In the genomic region with DNA sequence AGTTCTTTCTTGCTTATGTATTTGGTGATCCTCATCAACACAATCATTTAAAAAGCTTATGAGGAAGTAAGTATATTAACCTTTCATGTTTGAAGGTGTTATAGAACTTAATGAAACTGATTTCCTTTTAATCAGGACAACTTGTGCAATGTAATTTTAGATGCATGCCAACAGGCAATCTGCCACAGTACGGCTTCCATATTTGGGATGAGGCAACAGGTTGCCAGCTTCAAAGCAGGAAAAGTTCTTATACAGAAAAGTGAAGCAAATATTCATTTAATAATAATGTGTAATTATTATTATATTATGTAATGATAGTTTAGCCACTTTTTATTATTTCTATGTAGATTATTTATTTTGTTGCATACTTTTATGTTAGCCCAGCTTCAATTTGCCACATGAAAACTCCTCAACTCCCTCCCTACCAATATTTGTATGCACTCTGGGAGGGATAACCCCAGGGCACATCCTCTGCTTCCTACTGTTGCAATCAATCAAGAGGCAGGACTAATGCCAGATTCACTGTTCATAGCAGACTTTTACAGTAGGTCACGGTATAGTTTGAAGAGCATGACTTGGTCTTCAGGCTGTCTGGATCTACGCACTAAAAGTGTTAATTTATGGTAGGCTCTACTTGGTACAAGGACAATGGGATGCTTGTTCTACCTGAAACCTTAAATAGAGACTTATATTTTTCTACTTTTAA, we compare ENCODE assay signal across 1 cellular context.
TF ChIP-seq lines count a peak whose summit lies in the region.

No MANE protein-coding gene starts in this region.

TF ChIP-seq in HEK293, 187 proteins besides CTCF, POLR2A, EP300 and RAD21 (continued from another document):
- TF ChIP-seq ZNF184 (tag by site-specific recombination; IDR thresholded peaks at IDR 0.05): no peak
- no peak for TF ChIP-seq ZNF202 (tag by site-specific recombination; IDR thresholded peaks at IDR 0.05; ENCODE audit: borderline replicate concordance)
- TF ChIP-seq ZNF658 (tag by site-specific recombination; IDR thresholded peaks at IDR 0.05): no peak
